Comparison of ENCODE assay signal across 8 cellular contexts in the genomic region with DNA sequence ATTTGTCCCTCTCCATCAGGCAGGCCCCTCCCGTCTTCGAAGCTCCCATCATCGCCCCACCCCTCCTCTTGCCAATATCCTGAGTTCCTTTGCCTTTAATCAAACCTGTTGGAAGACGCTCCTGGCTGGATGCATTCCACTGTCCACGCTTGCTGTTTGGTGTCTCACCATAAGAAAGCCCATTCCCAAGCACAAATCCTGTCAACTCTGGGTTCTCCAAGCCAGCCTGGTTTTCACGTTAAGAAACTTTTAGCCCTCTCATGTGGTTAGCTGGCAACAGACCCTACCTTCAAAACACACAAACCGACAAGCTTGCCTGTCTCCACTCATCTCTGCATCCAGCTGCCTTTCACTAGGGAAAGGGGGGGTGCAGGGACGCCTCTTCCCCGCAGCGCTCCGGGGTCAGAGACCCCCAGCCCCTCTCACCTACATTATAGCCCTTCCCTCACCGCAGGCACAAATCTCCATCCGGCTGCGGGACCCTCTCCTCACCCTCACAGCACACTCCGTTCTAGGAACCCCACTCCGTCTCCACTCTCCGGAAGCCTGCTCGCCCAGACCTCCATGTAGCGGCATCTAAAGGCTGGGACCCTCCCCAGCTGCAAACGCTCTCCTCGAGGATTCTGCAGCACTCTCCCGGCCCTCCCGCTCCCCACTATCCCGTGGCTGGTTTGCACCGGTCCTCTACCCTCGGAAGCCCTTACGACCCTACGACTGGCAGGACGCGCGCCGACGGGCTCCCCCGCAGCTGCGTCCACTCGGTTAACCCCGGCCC. TPM values are rescaled to one million over a fixed set of nuclear protein-coding genes. Genes with fewer than 3 reads are reported as not detected.
A peak's percentile ranks its signal among the peaks of the same experiment; 100 is the strongest.
DNase-seq lines count a peak whose midpoint lies in the region; ATAC-seq and TF ChIP-seq lines count a peak whose summit lies in the region.

No MANE protein-coding gene starts in this region.

- H3K4me3 ChIP-seq in epithelial cell of esophagus (ENCODE audit: low read length) (peak overlapping the region; percentile 89), neural cell (ENCODE audit: low read length) (peak overlapping the region; percentile 99)

- H3K36me3 Mint-ChIP-seq in activated CD4-positive, alpha-beta T cell treated with anti-CD3 and anti-CD28 coated beads, Interleukin-2, amount 10 ng/mL, durations not matched to agents 7 days and 5 days (ENCODE audit: low read depth), result peaks cover 2% of the 10 kb centered on the region

- no peaks in the 10 kb centered on the region for H4K20me1 ChIP-seq in neural cell (ENCODE audit: insufficient read depth)

- H3K9ac ChIP-seq in neural cell (ENCODE audit: low read length), result peak overlapping the region; percentile 83

- POLR2A ChIA-PET in activated CD4-positive, alpha-beta T cell treated with anti-CD3 and anti-CD28 coated beads, Interleukin-2, amount 10 ng/mL, durations not matched to agents 7 days and 5 days (lab: Charles Lee), result interaction anchor here (0.6 kb wide), 1 partner anchor 255 kb away, joined by 3 read pairs; no protein-coding TSS in a partner anchor

- H3K27ac ChIP-seq in neural cell (ENCODE audit: low read length), result peak overlapping the region; percentile 69

- no peaks in the 10 kb centered on the region for H3K9me2 ChIP-seq in neural cell (ENCODE audit: insufficient read depth, low read length)

- H3K9me3 ChIP-seq in neural cell (ENCODE audit: low read length), result no peaks in the 10 kb centered on the region

- CTCF ChIA-PET in activated CD4-positive, alpha-beta T cell treated with anti-CD3 and anti-CD28 coated beads, Interleukin-2, amount 10 ng/mL, durations not matched to agents 7 days and 5 days (lab: Charles Lee), result interaction anchor here (0.9 to 6.1 kb wide), 9 partner anchors 9 to 185 kb away, joined by 3 to 21 read pairs (median 5); no protein-coding TSS in a partner anchor

- no peak for TF ChIP-seq CTCF in epithelial cell of esophagus (IDR thresholded peaks at IDR 0.05; ENCODE audit: insufficient read depth, low read depth, low read length, missing control alignments)
- no peak for TF ChIP-seq CTCF in neural cell (IDR thresholded peaks at IDR 0.05; ENCODE audit: poor library complexity, severe bottlenecking)

- H3K27me3 Mint-ChIP-seq in activated CD4-positive, alpha-beta T cell treated with anti-CD3 and anti-CD28 coated beads, Interleukin-2, amount 10 ng/mL, durations not matched to agents 7 days and 5 days, result no peaks in the 10 kb centered on the region

- TF ChIP-seq RAD21 in neural cell (conservative IDR thresholded peaks at IDR 0.05), result no peak

- peaks cover 21% of the 10 kb centered on the region for H3K79me2 ChIP-seq in neural cell (replicated peaks; ENCODE audit: insufficient read depth, low read length)

- H3K27ac Mint-ChIP-seq in activated CD4-positive, alpha-beta T cell treated with anti-CD3 and anti-CD28 coated beads, Interleukin-2, amount 10 ng/mL, durations not matched to agents 7 days and 5 days, result peak overlapping the region; percentile 81

- DNase-seq in activated CD4-positive, alpha-beta T cell treated with anti-CD3 and anti-CD28 coated beads, Interleukin-2, amount 10 ng/mL, durations not matched to agents 7 days and 5 days, result no peak
- DNase-seq in activated CD4-positive, alpha-beta T cell treated with anti-CD3 and anti-CD28 coated beads for 48 hours, result no peak
- peak; percentile 15 for DNase-seq in RPMI8226
- DNase-seq in epithelial cell of esophagus (ENCODE audit: low read depth), result peak; percentile 57
- DNase-seq in HK-2 (ENCODE audit: unreplicated experiment), result no peak
- no peak for DNase-seq in NOMO-1 (lab: John Stamatoyannopoulos, UW; ENCODE audit: unreplicated experiment in 2 of 2)

- ATAC-seq in HG03175 (IDR thresholded peaks at IDR 0.05; ENCODE audit: unreplicated experiment), result no peak

- no peaks in the 10 kb centered on the region for H3K27me3 ChIP-seq in neural cell (ENCODE audit: insufficient read depth, low read depth, low read length)

- H3K4me2 ChIP-seq in neural cell (ENCODE audit: low read length), result peak overlapping the region; percentile 82

- no peaks in the 10 kb centered on the region for H3K9me3 Mint-ChIP-seq in activated CD4-positive, alpha-beta T cell treated with anti-CD3 and anti-CD28 coated beads, Interleukin-2, amount 10 ng/mL, durations not matched to agents 7 days and 5 days

- H3K4me1 Mint-ChIP-seq in activated CD4-positive, alpha-beta T cell treated with anti-CD3 and anti-CD28 coated beads, Interleukin-2, amount 10 ng/mL, durations not matched to agents 7 days and 5 days, result peaks cover 62% of the 10 kb centered on the region

- no peak for TF ChIP-seq EP300 in neural cell (conservative IDR thresholded peaks at IDR 0.05; ENCODE audit: poor library complexity, severe bottlenecking)

- peak overlapping the region; percentile 94 for H2AFZ ChIP-seq in neural cell (ENCODE audit: low read depth, low read length)

- no peaks in the 10 kb centered on the region for H3K36me3 ChIP-seq in neural cell (ENCODE audit: insufficient read depth, low read length)

- H3F3A ChIP-seq in neural cell (ENCODE audit: insufficient read depth, low read length, poor library complexity, severe bottlenecking), result peaks cover 4% of the 10 kb centered on the region

- H3K4me3 Mint-ChIP-seq in activated CD4-positive, alpha-beta T cell treated with anti-CD3 and anti-CD28 coated beads, Interleukin-2, amount 10 ng/mL, durations not matched to agents 7 days and 5 days, result peak overlapping the region; percentile 74

TF ChIP-seq in neural cell, 6 proteins besides CTCF, POLR2A, EP300 and RAD21:
- TF ChIP-seq, protein P1, sequence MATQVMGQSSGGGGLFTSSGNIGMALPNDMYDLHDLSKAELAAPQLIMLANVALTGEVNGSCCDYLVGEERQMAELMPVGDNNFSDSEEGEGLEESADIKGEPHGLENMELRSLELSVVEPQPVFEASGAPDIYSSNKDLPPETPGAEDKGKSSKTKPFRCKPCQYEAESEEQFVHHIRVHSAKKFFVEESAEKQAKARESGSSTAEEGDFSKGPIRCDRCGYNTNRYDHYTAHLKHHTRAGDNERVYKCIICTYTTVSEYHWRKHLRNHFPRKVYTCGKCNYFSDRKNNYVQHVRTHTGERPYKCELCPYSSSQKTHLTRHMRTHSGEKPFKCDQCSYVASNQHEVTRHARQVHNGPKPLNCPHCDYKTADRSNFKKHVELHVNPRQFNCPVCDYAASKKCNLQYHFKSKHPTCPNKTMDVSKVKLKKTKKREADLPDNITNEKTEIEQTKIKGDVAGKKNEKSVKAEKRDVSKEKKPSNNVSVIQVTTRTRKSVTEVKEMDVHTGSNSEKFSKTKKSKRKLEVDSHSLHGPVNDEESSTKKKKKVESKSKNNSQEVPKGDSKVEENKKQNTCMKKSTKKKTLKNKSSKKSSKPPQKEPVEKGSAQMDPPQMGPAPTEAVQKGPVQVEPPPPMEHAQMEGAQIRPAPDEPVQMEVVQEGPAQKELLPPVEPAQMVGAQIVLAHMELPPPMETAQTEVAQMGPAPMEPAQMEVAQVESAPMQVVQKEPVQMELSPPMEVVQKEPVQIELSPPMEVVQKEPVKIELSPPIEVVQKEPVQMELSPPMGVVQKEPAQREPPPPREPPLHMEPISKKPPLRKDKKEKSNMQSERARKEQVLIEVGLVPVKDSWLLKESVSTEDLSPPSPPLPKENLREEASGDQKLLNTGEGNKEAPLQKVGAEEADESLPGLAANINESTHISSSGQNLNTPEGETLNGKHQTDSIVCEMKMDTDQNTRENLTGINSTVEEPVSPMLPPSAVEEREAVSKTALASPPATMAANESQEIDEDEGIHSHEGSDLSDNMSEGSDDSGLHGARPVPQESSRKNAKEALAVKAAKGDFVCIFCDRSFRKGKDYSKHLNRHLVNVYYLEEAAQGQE (IDR thresholded peaks at IDR 0.05; ENCODE audit: borderline replicate concordance), result no peak
- no peak for TF ChIP-seq MXI1 (conservative IDR thresholded peaks at IDR 0.05; ENCODE audit: poor library complexity, severe bottlenecking)
- no peak for TF ChIP-seq TAF1 (IDR thresholded peaks at IDR 0.05; ENCODE audit: low read depth)
- TF ChIP-seq EZH2 (IDR thresholded peaks at IDR 0.05; ENCODE audit: borderline replicate concordance, insufficient read depth, low read length, poor library complexity, severe bottlenecking), result no peak
- TF ChIP-seq POLR2AphosphoS5 (IDR thresholded peaks at IDR 0.05), result no peak

RNA-seq across cellular contexts. Expression of a gene that starts 1.0 kb away (rescaled TPM):
- total RNA-seq in activated CD4-positive, alpha-beta T cell treated with anti-CD3 and anti-CD28 coated beads, Interleukin-2, amount 10 ng/mL, durations not matched to agents 7 days and 5 days, result 10 to 100 TPM; 31.6 to 33.7 TPM
- 55.6 and 89.1 TPM in 2 replicates for polyA plus RNA-seq in neural cell
- polyA minus RNA-seq in neural cell, result 40.9 and 42.1 TPM in 2 replicates

RNA-seq across cellular contexts. Expression of a gene that starts 1.0 kb away (rescaled TPM):
- 1 to 10 TPM; 3.8 to 5.1 TPM for total RNA-seq in activated CD4-positive, alpha-beta T cell treated with anti-CD3 and anti-CD28 coated beads, Interleukin-2, amount 10 ng/mL, durations not matched to agents 7 days and 5 days
- 6.2 and 9.4 TPM in 2 replicates for polyA plus RNA-seq in neural cell
- polyA minus RNA-seq in neural cell, result 9.5 and 9.8 TPM in 2 replicates

RNA-seq across cellular contexts. Expression of a gene that starts 46.9 kb away (rescaled TPM):
- total RNA-seq in activated CD4-positive, alpha-beta T cell treated with anti-CD3 and anti-CD28 coated beads, Interleukin-2, amount 10 ng/mL, durations not matched to agents 7 days and 5 days, result 10 to 100 TPM; 13.4 to 13.6 TPM
- polyA plus RNA-seq in neural cell, result 0.09 and 0.22 TPM in 2 replicates
- 0.69 and 0.73 TPM in 2 replicates for polyA minus RNA-seq in neural cell

RNA-seq across cellular contexts. Expression of a gene that starts 54.7 kb away (rescaled TPM):
- total RNA-seq in activated CD4-positive, alpha-beta T cell treated with anti-CD3 and anti-CD28 coated beads, Interleukin-2, amount 10 ng/mL, durations not matched to agents 7 days and 5 days, result 10 to 100 TPM; 32.3 to 32.4 TPM
- 87.1 and 111 TPM in 2 replicates for polyA plus RNA-seq in neural cell
- 140 and 165 TPM in 2 replicates for polyA minus RNA-seq in neural cell

RNA-seq across cellular contexts. Expression of a gene that starts 54.7 kb away (rescaled TPM):
- under 1 TPM; 0.02 to 0.05 TPM for total RNA-seq in activated CD4-positive, alpha-beta T cell treated with anti-CD3 and anti-CD28 coated beads, Interleukin-2, amount 10 ng/mL, durations not matched to agents 7 days and 5 days
- 2.2 and 2.8 TPM in 2 replicates for polyA plus RNA-seq in neural cell
- polyA minus RNA-seq in neural cell, result 1.9 and 2.1 TPM in 2 replicates

Comparison
In these comparisons a context has a peak if more than half of its experiments do, and no peak if none do; other contexts are left out.
1. DNase-seq: peak in RPMI8226 (single experiment) and epithelial cell of esophagus (single experiment); none in activated CD4-positive, alpha-beta T cell treated with anti-CD3 and anti-CD28 coated beads, Interleukin-2, amount 10 ng/mL, durations not matched to agents 7 days and 5 days (single experiment), activated CD4-positive, alpha-beta T cell treated with anti-CD3 and anti-CD28 coated beads for 48 hours (single experiment), HK-2 (single experiment) and NOMO-1 (0 of 2).